Comparison of ENCODE assay signal across 19 cellular contexts in genomic region chr7:4205828-4206227, GRCh38.
DNase-seq lines count a peak whose midpoint lies in the region; ATAC-seq, FAIRE-seq and TF ChIP-seq lines count a peak whose summit lies in the region.
"Had no signal": no experiment of that assay in that cellular context is flagged by ENCODE, and none has a peak within 500 bp of the region (broad histone marks: within the 10 kb centered on the region; RNA-seq: fewer than 3 reads in every experiment).

No MANE protein-coding gene starts in this region.

- no peak overlapping the region for H3K4me2 ChIP-seq in neuronal stem cell (ENCODE audit: insufficient read depth, low read length, poor library complexity, severe bottlenecking)

- no peaks in the 10 kb centered on the region for H3K9me3 ChIP-seq in neuronal stem cell (replicated peaks in 1 of 2; ENCODE audit: control insufficient read depth in 2 of 2, insufficient read depth in 1 of 2, low read depth in 1 of 2, low read length in 2 of 2)
- H3K9me3 ChIP-seq: BE2C had no signal

- H3K27me3 Mint-ChIP-seq in glutamatergic neuron (ENCODE audit: unreplicated experiment), result peaks cover 23% of the 10 kb centered on the region
- H3K27me3 Mint-ChIP-seq: CD4-positive, CD25-positive, alpha-beta regulatory T cell had no signal

- H3K27ac ChIP-seq in neuronal stem cell (replicated peaks; ENCODE audit: low read length), result no peak overlapping the region

- peak overlapping the region; percentile 16 for H3K18ac ChIP-seq in neuronal stem cell (ENCODE audit: low read length)

- peak; percentile 56 for FAIRE-seq in urothelium cell line (lab: Jason Lieb, UNC)
- FAIRE-seq: G401.6, GM12891, HepG2 had no signal

- H3K9ac ChIP-seq in neuronal stem cell (ENCODE audit: low read depth, low read length, poor library complexity), result no peak overlapping the region

- in situ Hi-C loops in ACHN (cut with HindIII; ENCODE audit: low pct_ligation_motif_present, low pct_unique_long_range_greater_than_20kb, low sequenced_read_pairs), result no loop called here

- H2BK12ac ChIP-seq in neuronal stem cell (ENCODE audit: low read length), result no peak overlapping the region

- H2BK15ac ChIP-seq in neuronal stem cell (ENCODE audit: low read length), result no peak overlapping the region

- no peaks in the 10 kb centered on the region for H3K79me1 ChIP-seq in neuronal stem cell (ENCODE audit: low read depth, low read length)

- no peak overlapping the region for H4K8ac ChIP-seq in neuronal stem cell (ENCODE audit: low read depth, low read length)

- no peak for ATAC-seq in HG03039 (IDR thresholded peaks at IDR 0.05; ENCODE audit: unreplicated experiment)
- ATAC-seq in GM21447 (IDR thresholded peaks at IDR 0.05; ENCODE audit: unreplicated experiment), result no peak
- ATAC-seq: HepG2 had no signal

- H3K4me1 ChIP-seq in neuronal stem cell (ENCODE audit: control insufficient read depth in 2 of 2, insufficient read depth in 1 of 2, low read depth in 1 of 2, low read length in 2 of 2), result peaks cover 4 to 8% of the 10 kb centered on the region in 2 donors
- H3K4me1 ChIP-seq: BE2C had no signal

- H3K27me3 ChIP-seq in H7 (ENCODE audit: control insufficient read depth, insufficient read depth, low read length), result no peaks in the 10 kb centered on the region
- no peaks in the 10 kb centered on the region for H3K27me3 ChIP-seq in neuronal stem cell (ENCODE audit: control insufficient read depth in 3 of 3, insufficient read depth in 3 of 3, low read depth in 1 of 3, low read length in 3 of 3)
- H3K27me3 ChIP-seq: BE2C had no signal

- peaks cover 17% of the 10 kb centered on the region for H3K36me3 Mint-ChIP-seq in glutamatergic neuron (ENCODE audit: unreplicated experiment)
- H3K36me3 Mint-ChIP-seq: CD4-positive, CD25-positive, alpha-beta regulatory T cell; CD8-positive, alpha-beta memory T cell had no signal

- no peak for TF ChIP-seq CTCF in glutamatergic neuron (IDR thresholded peaks at IDR 0.05; ENCODE audit: partially characterized antibody, unreplicated experiment)

- DNase-seq in H7 (peak; percentile 32), glutamatergic neuron (no peak), neuronal stem cell (ENCODE audit: low spot score) (no peak), urothelium cell line (ENCODE audit: low spot score) (no peak), ACHN (no peak)
- DNase-seq: 8988T; BE2C; C1 segment of cervical spinal cord; CD4-positive, CD25-positive, alpha-beta regulatory T cell; CD8-positive, alpha-beta memory T cell; COR-L47; DMS 273 treated with DMSO at 0.1 percent for 48 hours; GOT3; H9 had no signal

- H3K23ac ChIP-seq in neuronal stem cell (ENCODE audit: low read depth, low read length, poor library complexity), result peak overlapping the region; percentile 38

- no peak overlapping the region for H2AFZ ChIP-seq in neuronal stem cell (ENCODE audit: low read length)

- H3K4me1 Mint-ChIP-seq in glutamatergic neuron (ENCODE audit: low read depth, unreplicated experiment), result peaks cover 27% of the 10 kb centered on the region
- H3K4me1 Mint-ChIP-seq: CD8-positive, alpha-beta memory T cell had no signal

- H2BK120ac ChIP-seq in neuronal stem cell (ENCODE audit: low read depth, low read length), result no peak overlapping the region

- peak overlapping the region; percentile 17 for H2AK5ac ChIP-seq in neuronal stem cell (ENCODE audit: low read depth, low read length)

- peak overlapping the region; percentile 89 for H3K27ac Mint-ChIP-seq in glutamatergic neuron (ENCODE audit: unreplicated experiment)

- no peak overlapping the region for H3K4me3 Mint-ChIP-seq in glutamatergic neuron (ENCODE audit: unreplicated experiment)
- H3K4me3 Mint-ChIP-seq: CD4-positive, CD25-positive, alpha-beta regulatory T cell; H9 had no signal

- H3K9me3 Mint-ChIP-seq in glutamatergic neuron (ENCODE audit: unreplicated experiment), result peaks cover 24% of the 10 kb centered on the region
- H3K9me3 Mint-ChIP-seq: CD4-positive, CD25-positive, alpha-beta regulatory T cell; CD8-positive, alpha-beta memory T cell; H9 had no signal

- no peaks in the 10 kb centered on the region for H3K36me3 ChIP-seq in H7 (replicated peaks; ENCODE audit: control insufficient read depth, insufficient read depth, low read length)
- peaks cover 0 to 6% of the 10 kb centered on the region in 2 donors for H3K36me3 ChIP-seq in neuronal stem cell (replicated peaks in 1 of 2; ENCODE audit: control insufficient read depth in 2 of 2, insufficient read depth in 2 of 2, low read length in 2 of 2)
- H3K36me3 ChIP-seq: BE2C had no signal

- H2BK5ac ChIP-seq in neuronal stem cell (ENCODE audit: low read length), result no peak overlapping the region

- no peak overlapping the region for H4K91ac ChIP-seq in neuronal stem cell (ENCODE audit: low read depth, low read length, poor library complexity)

- H3K14ac ChIP-seq in neuronal stem cell (ENCODE audit: low read length), result no peak overlapping the region

- H3K4me3 ChIP-seq in H7 (ENCODE audit: insufficient read depth, low read depth, low read length) (no peak overlapping the region), neuronal stem cell (ENCODE audit: low read length in 2 of 2) (peak overlapping the region in 1 of 2 donors; percentile 25)

- H3K4ac ChIP-seq in neuronal stem cell (ENCODE audit: low read length), result no peak overlapping the region

- WGBS in neuronal stem cell (ENCODE audit: extremely low coverage in 2 of 2, insufficient read length in 2 of 2, insufficient replicate concordance in 1 of 2), 2 donors, result no CpG with 5 or more reads among the region's 18 CpGs
